15 cellular contexts compared by ENCODE assay signal in the genomic region with DNA sequence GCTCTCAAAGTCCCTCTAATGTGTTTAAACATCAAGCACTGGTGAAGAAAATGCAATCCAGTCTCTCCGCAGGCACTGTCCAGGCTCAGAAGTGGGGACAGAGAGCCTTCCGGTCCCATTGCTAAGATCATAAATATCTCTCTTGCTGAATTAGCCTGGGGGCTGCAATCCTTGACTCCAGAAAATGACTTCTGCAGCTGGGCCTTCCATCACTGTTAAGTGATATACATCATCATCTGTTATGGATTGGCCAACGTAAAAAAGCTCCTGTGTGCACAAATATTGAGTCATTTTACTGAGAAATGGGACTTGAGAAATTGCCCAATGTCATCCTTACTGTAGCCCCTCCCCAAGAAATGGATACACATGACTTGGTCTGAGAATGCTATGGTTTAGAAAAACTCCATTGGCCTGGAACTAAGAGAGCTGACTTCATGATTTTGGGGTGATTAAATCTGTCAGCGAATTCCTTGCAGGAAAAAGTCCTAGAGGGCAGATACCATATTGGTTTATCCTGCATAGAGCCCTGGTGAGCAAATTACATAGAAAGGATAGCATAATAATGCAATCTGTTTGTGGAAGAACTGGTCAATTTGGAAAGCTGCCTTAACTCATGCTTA.
"Had no signal": no experiment of that assay in that cellular context is flagged by ENCODE, and none has a peak within 500 bp of the region (broad histone marks: within the 10 kb centered on the region; RNA-seq: fewer than 3 reads in every experiment).

No MANE protein-coding gene starts in this region.

- ATAC-seq: activated CD8-positive, alpha-beta T cell treated with anti-CD3 and anti-CD28 coated beads, Interleukin-2, amount 10 ng/mL, durations not matched to agents 7 days and 5 days; left ventricle myocardium superior; right cardiac atrium had no signal

- H3K27ac ChIP-seq: dorsolateral prefrontal cortex, suprapubic skin had no signal

- H3K4me2 ChIP-seq: smooth muscle cell had no signal

- H3K4me3 ChIP-seq: dorsolateral prefrontal cortex, smooth muscle cell, suprapubic skin had no signal

- DNase-seq: activated B cell treated with CpG ODN at 0.5 μM for 24 hours; activated CD4-positive, alpha-beta T cell treated with anti-CD3 and anti-CD28 coated beads, Interleukin-2, amount 10 ng/mL, durations not matched to agents 24 days and 14 days; activated CD8-positive, alpha-beta memory T cell treated with anti-CD3 and anti-CD28 coated beads, Interleukin-2, amount 50 U/mL, for 4 hours; activated CD8-positive, alpha-beta T cell treated with anti-CD3 and anti-CD28 coated beads, Interleukin-2, amount 10 ng/mL, durations not matched to agents 7 days and 5 days; activated gamma-delta T cell treated with Interleukin-2 at 50 U/mL for 16 hours; activated T-cell treated with anti-CD3 and anti-CD28 coated beads, Interleukin-2, amount 50 U/mL, for 48 hours; amniotic stem cell; dorsolateral prefrontal cortex; endodermal cell; islet precursor cell; left ventricle myocardium superior; nephron progenitor cell; right cardiac atrium had no signal

- H3K4me1 ChIP-seq: suprapubic skin had no signal

- H3K36me3 ChIP-seq: suprapubic skin had no signal

- H3K27me3 ChIP-seq: dorsolateral prefrontal cortex, suprapubic skin had no signal
